ENCODE assay signal across 14 cellular contexts in genomic region chr20:63079971-63080370, GRCh38.
"Had no signal": no experiment of that assay in that cellular context is flagged by ENCODE, and none has a peak within 500 bp of the region (broad histone marks: within the 10 kb centered on the region; RNA-seq: fewer than 3 reads in every experiment).

No MANE protein-coding gene starts in this region.

- H3K4me3 ChIP-seq: dorsolateral prefrontal cortex, gastrocnemius medialis, stomach had no signal

- DNase-seq: cortex of kidney; effector CD8-positive, alpha-beta T cell; islet precursor cell; small intestine; stimulated activated CD4-positive, alpha-beta T cell treated with anti-CD3 and anti-CD28 coated beads, Interleukin-12 subunit alpha, Interleukin-12 subunit beta, amount 100 ng/mL, for 4 hours; stimulated activated naive CD4-positive, alpha-beta T cell; stomach; substantia nigra; trophoblast cell had no signal

- H3K27ac Mint-ChIP-seq: nephron had no signal

- ATAC-seq: esophagus mucosa, gastrocnemius medialis, left lobe of liver had no signal

- H3K4me1 Mint-ChIP-seq: nephron had no signal

- H3K4me3 Mint-ChIP-seq: nephron had no signal
